27 cellular contexts compared by ENCODE assay signal in the genomic region with DNA sequence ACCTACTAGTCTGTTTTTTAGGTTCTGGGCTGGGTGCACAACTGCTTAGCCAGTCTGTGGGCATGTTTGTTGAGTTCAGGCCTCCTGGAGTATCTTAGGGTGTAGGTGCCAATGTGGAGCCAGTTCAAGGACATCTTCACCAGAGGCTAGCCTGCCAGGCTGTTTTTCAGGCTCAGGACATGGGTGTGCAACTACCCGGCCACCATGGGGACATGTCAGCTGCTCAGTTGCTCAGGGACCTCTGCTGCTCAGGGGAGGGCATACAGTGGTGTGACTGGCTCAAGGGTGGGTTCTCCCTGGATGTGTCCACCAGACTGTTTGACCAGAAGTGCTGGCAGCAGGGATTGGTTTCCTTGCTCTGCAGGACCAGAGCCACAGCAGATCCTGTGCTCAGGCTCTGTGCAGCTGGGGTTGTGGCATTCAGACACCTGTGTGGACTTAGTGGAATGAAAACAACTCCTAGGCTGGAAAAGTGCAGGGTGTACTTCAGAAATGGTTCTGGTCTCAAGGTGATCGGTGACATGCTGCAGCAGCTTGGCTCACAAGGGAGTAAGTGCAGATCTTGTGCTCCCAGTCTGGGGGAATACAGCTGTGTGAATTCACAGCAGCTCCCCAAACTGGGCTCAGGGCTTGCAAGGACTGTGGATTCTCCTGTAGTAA.
"Had no signal": no experiment of that assay in that cellular context is flagged by ENCODE, and none has a peak within 500 bp of the region (broad histone marks: within the 10 kb centered on the region; RNA-seq: fewer than 3 reads in every experiment).

No MANE protein-coding gene starts in this region.

- H3K27me3 Mint-ChIP-seq: activated CD4-positive, alpha-beta memory T cell treated with anti-CD3 and anti-CD28 coated beads for 36 hours; activated CD4-positive, alpha-beta T cell treated with anti-CD3 and anti-CD28 coated beads, Interleukin-2, amount 10 ng/mL, durations not matched to agents 7 days and 5 days; activated naive CD8-positive, alpha-beta T cell treated with anti-CD3 and anti-CD28 coated beads, Interleukin-2, amount 50 U/mL, for 24 hours; brain had no signal

- H3K4me3 Mint-ChIP-seq: activated CD4-positive, alpha-beta memory T cell treated with anti-CD3 and anti-CD28 coated beads for 36 hours; activated CD4-positive, alpha-beta T cell treated with anti-CD3 and anti-CD28 coated beads, Interleukin-2, amount 10 ng/mL, durations not matched to agents 7 days and 5 days; activated naive CD8-positive, alpha-beta T cell treated with anti-CD3 and anti-CD28 coated beads, Interleukin-2, amount 50 U/mL, for 24 hours; activated T-cell treated with anti-CD3 and anti-CD28 coated beads, Interleukin-2, amount 50 U/mL, for 4 hours; brain had no signal

- H3K4me3 ChIP-seq: ascending aorta, cardiac muscle cell, MG63 had no signal

- DNase-seq: activated CD4-positive, alpha-beta memory T cell treated with anti-CD3 and anti-CD28 coated beads for 36 hours; activated CD4-positive, alpha-beta T cell treated with anti-CD3 and anti-CD28 coated beads, Interleukin-2, amount 10 ng/mL, durations not matched to agents 7 days and 5 days; activated CD4-positive, CD25-positive, alpha-beta regulatory T cell; activated CD8-positive, alpha-beta memory T cell treated with anti-CD3 and anti-CD28 coated beads for 24 hours; activated effector memory CD4-positive, alpha-beta T cell treated with anti-CD3 and anti-CD28 coated beads, Interleukin-2, amount 50 U/mL, for 16 hours; activated naive CD4-positive, alpha-beta T cell treated with Interleukin-2 at 50 U/mL for 16 hours; activated naive CD8-positive, alpha-beta T cell treated with anti-CD3 and anti-CD28 coated beads, Interleukin-2, amount 50 U/mL, for 24 hours; activated T-cell treated with anti-CD3 and anti-CD28 coated beads, Interleukin-2, amount 50 U/mL, for 4 hours; amniotic stem cell; cerebellar nuclear complex; MG63; MV-4-11; NCI-H1092 treated with DMSO at 0.1 percent for 48 hours; NCI-H1436; NCI-H187; NCI-H2081; NCI-H510A treated with DMSO at 0.1 percent for 48 hours; NCI-H69; NK-92 treated with Interleukin-12 subunit alpha and Interleukin-12 subunit beta, amount 100 ng/mL, for 24 hours; SHP77 treated with DMSO at 0.1 percent for 48 hours; T-helper 2 cell had no signal

- H3K4me1 ChIP-seq: ascending aorta had no signal

- ATAC-seq: activated naive CD4-positive, alpha-beta T cell treated with anti-CD3 and anti-CD28 coated beads, Interleukin-2, amount 50 U/mL, for 72 hours; activated naive CD8-positive, alpha-beta T cell treated with anti-CD3 and anti-CD28 coated beads, Interleukin-2, amount 50 U/mL, for 24 hours; activated T-cell treated with anti-CD3 and anti-CD28 coated beads, Interleukin-2, amount 50 U/mL, for 4 hours had no signal

- H3K27ac Mint-ChIP-seq: activated CD4-positive, alpha-beta memory T cell treated with anti-CD3 and anti-CD28 coated beads for 36 hours; activated CD4-positive, alpha-beta T cell treated with anti-CD3 and anti-CD28 coated beads, Interleukin-2, amount 10 ng/mL, durations not matched to agents 7 days and 5 days; activated naive CD4-positive, alpha-beta T cell treated with anti-CD3 and anti-CD28 coated beads, Interleukin-2, amount 50 U/mL, for 72 hours; activated naive CD8-positive, alpha-beta T cell treated with anti-CD3 and anti-CD28 coated beads, Interleukin-2, amount 50 U/mL, for 24 hours; brain had no signal

- FAIRE-seq: RCC 7860 had no signal

- H3K4me1 Mint-ChIP-seq: activated CD4-positive, alpha-beta T cell treated with anti-CD3 and anti-CD28 coated beads, Interleukin-2, amount 10 ng/mL, durations not matched to agents 7 days and 5 days; brain had no signal

- H3K27ac ChIP-seq: ascending aorta, cardiac muscle cell, VCaP had no signal

- H3K36me3 ChIP-seq: ascending aorta, cardiac muscle cell, MG63 had no signal

- H3K27me3 ChIP-seq: ascending aorta, cardiac muscle cell, MG63 had no signal
